In the genomic region with DNA sequence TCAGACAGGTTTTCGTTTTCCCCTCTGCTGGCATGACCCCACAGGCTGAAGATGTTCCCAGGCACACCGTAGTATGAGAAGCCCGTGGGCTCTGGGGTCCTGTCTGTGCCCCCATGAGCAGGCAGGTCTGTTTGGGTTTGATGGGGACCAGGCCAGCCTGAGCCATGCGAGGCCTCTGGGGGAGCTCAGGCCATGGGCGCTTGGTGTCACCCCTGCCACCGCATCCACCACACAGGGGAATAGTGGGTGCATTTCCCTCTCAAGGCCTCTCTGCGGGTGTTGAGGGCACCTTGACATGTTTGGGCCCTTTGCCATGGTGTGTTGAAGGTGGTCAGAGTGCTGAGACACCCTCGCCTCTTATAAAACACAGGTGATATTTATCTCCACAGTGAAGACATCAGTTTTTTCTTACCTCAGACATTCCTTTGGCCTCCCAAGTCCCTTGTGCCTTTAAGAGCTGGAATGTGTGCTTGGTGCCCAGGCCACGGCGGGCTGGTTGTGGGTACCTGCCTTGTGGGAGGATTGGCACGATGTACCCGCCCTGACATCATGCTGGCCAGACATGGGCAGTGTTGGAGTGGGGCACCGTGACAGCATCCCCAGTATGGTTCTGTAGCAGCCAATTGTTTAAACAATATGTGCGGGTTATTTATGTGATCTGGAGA, we compare ENCODE assay signal across 14 cellular contexts.
DNase-seq lines count a peak whose midpoint lies in the region; ATAC-seq and TF ChIP-seq lines count a peak whose summit lies in the region.
"Had no signal": no experiment of that assay in that cellular context is flagged by ENCODE, and none has a peak within 500 bp of the region (broad histone marks: within the 10 kb centered on the region; RNA-seq: fewer than 3 reads in every experiment).

No MANE protein-coding gene starts in this region.

- no peak overlapping the region for H3K27ac ChIP-seq in WERI-Rb-1
- no peak overlapping the region for H3K27ac ChIP-seq in left lung
- peak overlapping the region in 2 of 4 donors; percentile 26 to 43 for H3K27ac ChIP-seq in sigmoid colon
- H3K27ac ChIP-seq: C4-2B, PC-9 had no signal

- peaks cover 21% of the 10 kb centered on the region for H3K36me3 ChIP-seq in WERI-Rb-1
- no peaks in the 10 kb centered on the region for H3K36me3 ChIP-seq in left lung
- peaks cover 0 to 43% (median 2%) of the 10 kb centered on the region in 4 donors for H3K36me3 ChIP-seq in sigmoid colon

- ATAC-seq in Right ventricle myocardium superior (ENCODE audit: poor library complexity) (peak; percentile 53), left lung (no peak)
- ATAC-seq in stimulated activated naive B cell treated with anti-CD40 and anti-IgM and Interleukin-4, amounts not matched to agents 10 μg/mL and 1 μg/mL and 100 μg/mL, for 72 hours (replicated peaks), result no peak
- ATAC-seq: K562 had no signal

- H3K27me3 ChIP-seq in WERI-Rb-1 (ENCODE audit: insufficient read depth, low read depth, severe bottlenecking) (no peaks in the 10 kb centered on the region), left lung (no peaks in the 10 kb centered on the region), sigmoid colon (no peaks in the 10 kb centered on the region)

- intact Hi-C loops in Right ventricle myocardium superior (cut with DNase I), result no loop called here
- intact Hi-C loops in left lung (cut with DNase I), result no loop called here
- intact Hi-C loops in sigmoid colon (cut with DNase I), result no loop called here

- H3K4me1 ChIP-seq in left lung, result no peaks in the 10 kb centered on the region
- peaks cover 0 to 9% (median 0%) of the 10 kb centered on the region in 4 donors for H3K4me1 ChIP-seq in sigmoid colon

- peaks cover 0 to 2% of the 10 kb centered on the region in 2 donors for H3K4me1 Mint-ChIP-seq in immature natural killer cell
- no peaks in the 10 kb centered on the region for H3K4me1 Mint-ChIP-seq in stimulated activated naive B cell treated with anti-CD40 and anti-IgM and Interleukin-4, amounts not matched to agents 10 μg/mL and 1 μg/mL and 100 μg/mL, for 72 hours

- no peaks in the 10 kb centered on the region for H3K9me3 Mint-ChIP-seq in immature natural killer cell
- no peaks in the 10 kb centered on the region for H3K9me3 Mint-ChIP-seq in stimulated activated naive B cell treated with anti-CD40 and anti-IgM and Interleukin-4, amounts not matched to agents 10 μg/mL and 1 μg/mL and 100 μg/mL, for 72 hours

- peaks cover 0 to 13% (median 2%) of the 10 kb centered on the region in 3 donors for H3K27me3 Mint-ChIP-seq in immature natural killer cell (ENCODE audit: low read depth in 3 of 3)
- H3K27me3 Mint-ChIP-seq in stimulated activated naive B cell treated with anti-CD40 and anti-IgM and Interleukin-4, amounts not matched to agents 10 μg/mL and 1 μg/mL and 100 μg/mL, for 72 hours, result peaks cover 0 to 4% of the 10 kb centered on the region in 2 donors

- WGBS in sigmoid colon, 2 donors, result 89% methylated on average over 14 of the region's 14 CpGs

- no peak for TF ChIP-seq EP300 in sigmoid colon (IDR thresholded peaks at IDR 0.05)

- no peak for TF ChIP-seq CTCF in WERI-Rb-1 (IDR thresholded peaks at IDR 0.05; ENCODE audit: low read depth, low read length)
- TF ChIP-seq CTCF in left lung (IDR thresholded peaks at IDR 0.05), result no peak
- TF ChIP-seq CTCF in sigmoid colon (IDR thresholded peaks at IDR 0.05), result no peak

- DNase-seq in WERI-Rb-1, result peak; percentile 1
- DNase-seq in Right ventricle myocardium superior, result peak; percentile 63
- peak; percentile 19 to 39 for DNase-seq in left lung
- DNase-seq in sigmoid colon, result peak; percentile 64
- no peak for DNase-seq in immature natural killer cell
- DNase-seq in stimulated activated naive B cell treated with anti-CD40 and anti-IgM and Interleukin-4, amounts not matched to agents 10 μg/mL and 1 μg/mL and 100 μg/mL, for 72 hours, result no peak
- DNase-seq in NCI-H1930 (lab: John Stamatoyannopoulos, UW), result no peak
- DNase-seq: EL, NCI-H187 treated with DMSO at 0.1 percent for 48 hours, NCI-H510A, NCI-H82, PC-9 had no signal

- H3K4me3 Mint-ChIP-seq in immature natural killer cell, result no peak overlapping the region
- H3K4me3 Mint-ChIP-seq in stimulated activated naive B cell treated with anti-CD40 and anti-IgM and Interleukin-4, amounts not matched to agents 10 μg/mL and 1 μg/mL and 100 μg/mL, for 72 hours, result no peak overlapping the region

- H3K4me3 ChIP-seq in WERI-Rb-1 (ENCODE audit: low read depth, low read length) (no peak overlapping the region), left lung (no peak overlapping the region), sigmoid colon (no peak overlapping the region)
- H3K4me3 ChIP-seq: K562, PC-9 had no signal

- no peaks in the 10 kb centered on the region for H3K36me3 Mint-ChIP-seq in immature natural killer cell
- H3K36me3 Mint-ChIP-seq in stimulated activated naive B cell treated with anti-CD40 and anti-IgM and Interleukin-4, amounts not matched to agents 10 μg/mL and 1 μg/mL and 100 μg/mL, for 72 hours, result no peaks in the 10 kb centered on the region

- no peaks in the 10 kb centered on the region for H3K9me3 ChIP-seq in WERI-Rb-1 (ENCODE audit: severe bottlenecking)
- no peaks in the 10 kb centered on the region for H3K9me3 ChIP-seq in left lung
- H3K9me3 ChIP-seq in sigmoid colon, result no peaks in the 10 kb centered on the region

- H3K27ac Mint-ChIP-seq in immature natural killer cell, result no peak overlapping the region
- no peak overlapping the region for H3K27ac Mint-ChIP-seq in stimulated activated naive B cell treated with anti-CD40 and anti-IgM and Interleukin-4, amounts not matched to agents 10 μg/mL and 1 μg/mL and 100 μg/mL, for 72 hours

- no peak for TF ChIP-seq POLR2A in sigmoid colon (IDR thresholded peaks at IDR 0.05)

Comparison
In these comparisons a context has a peak if more than half of its experiments do, and no peak if none do; other contexts are left out.
1. DNase-seq: peak in WERI-Rb-1 (single experiment), Right ventricle myocardium superior (single experiment), left lung (2 of 2) and sigmoid colon (single experiment); none in immature natural killer cell (0 of 3), stimulated activated naive B cell treated with anti-CD40 and anti-IgM and Interleukin-4, amounts not matched to agents 10 μg/mL and 1 μg/mL and 100 μg/mL, for 72 hours (single experiment) and NCI-H1930 (0 of 2).